ENCODE assay signal across 12 cellular contexts in the genomic region with DNA sequence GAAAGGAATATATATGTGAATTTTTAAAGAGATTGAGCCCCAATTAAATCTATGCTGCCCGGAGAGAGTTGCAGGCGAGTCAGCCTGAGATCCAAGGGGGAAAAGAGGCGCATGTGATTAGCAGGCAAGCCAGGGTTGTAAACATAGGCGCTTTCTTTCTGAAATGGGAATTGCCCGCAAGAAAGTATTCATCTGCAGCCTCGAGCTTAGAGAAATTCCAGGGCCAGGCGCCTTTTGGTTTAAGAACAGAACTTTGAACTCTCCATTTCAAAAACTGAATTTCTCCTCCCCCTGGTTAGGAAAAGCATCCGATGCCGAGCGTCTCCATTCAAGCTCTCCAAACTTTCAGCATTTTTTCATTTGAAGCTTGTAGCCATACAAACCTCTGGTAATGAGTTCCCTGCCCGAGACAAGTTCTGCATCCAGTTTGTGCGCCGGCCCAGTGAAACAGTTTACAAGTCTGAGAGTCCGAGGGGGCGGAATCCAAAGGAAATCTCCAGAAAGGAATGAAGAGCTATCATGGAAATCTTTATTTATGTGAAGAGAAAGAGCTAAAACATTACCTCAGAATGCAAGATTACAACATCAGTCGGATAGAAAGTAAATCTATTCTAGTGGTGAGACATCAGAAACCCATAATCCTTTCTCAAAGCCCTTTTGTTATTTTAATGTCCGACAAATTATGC.
DNase-seq lines count a peak whose midpoint lies in the region; TF ChIP-seq lines count a peak whose summit lies in the region.
"Had no signal": no experiment of that assay in that cellular context is flagged by ENCODE, and none has a peak within 500 bp of the region (broad histone marks: within the 10 kb centered on the region; RNA-seq: fewer than 3 reads in every experiment).

No MANE protein-coding gene starts in this region.

- peak overlapping the region; percentile 6 for H3K4me3 ChIP-seq in skeletal muscle cell (ENCODE audit: low read depth, low read length)

- H3K9me3 Mint-ChIP-seq in CD14-positive monocyte, result peaks cover 0 to 3% (median 0%) of the 10 kb centered on the region in 7 donors

- H3K27ac ChIP-seq in caudate nucleus (ENCODE audit: low read depth, low read length), result peak overlapping the region; percentile 60
- H3K27ac ChIP-seq: gastrocnemius medialis had no signal

- H3K27ac Mint-ChIP-seq in CD14-positive monocyte, result no peak overlapping the region

- DNase-seq in GM04504 (ENCODE audit: low read depth) (peak; percentile 38), caudate nucleus (lab: John Stamatoyannopoulos, UW) (peak in 25 of 61 donors; percentile 4 to 77 (median 33)), inferior parietal cortex (ENCODE audit: extremely low spot score) (peak; percentile 20), skeletal muscle cell (ENCODE audit: low read depth) (peak; percentile 5), SHP77 (lab: John Stamatoyannopoulos, UW) (no peak), HuH-7 (ENCODE audit: low spot score) (no peak), NOMO-1 treated with dmso at 0.1 percent for 144 hours (lab: John Stamatoyannopoulos, UW; ENCODE audit: unreplicated experiment) (no peak), CD14-positive monocyte (ENCODE audit: low spot score) (no peak)
- DNase-seq: activated naive CD4-positive, alpha-beta T cell treated with anti-CD3 and anti-CD28 coated beads, Interleukin-2, amount 50 U/mL, for 16 hours; DMS79; gastrocnemius medialis; PC-3 had no signal

- no peak for TF ChIP-seq CTCF in CD14-positive monocyte (IDR thresholded peaks at IDR 0.05)

- no peaks in the 10 kb centered on the region for H3K36me3 Mint-ChIP-seq in CD14-positive monocyte

- H3K4me1 Mint-ChIP-seq in CD14-positive monocyte, result no peaks in the 10 kb centered on the region

- peaks cover 18 to 29% (median 28%) of the 10 kb centered on the region in 3 donors for H3K27me3 Mint-ChIP-seq in CD14-positive monocyte (ENCODE audit: low read depth in 3 of 3)

- intact Hi-C loops in CD14-positive monocyte (cut with micrococcal nuclease), result no loop called here

- peak overlapping the region in 1 of 2 donors; percentile 26 for H3K4me3 Mint-ChIP-seq in CD14-positive monocyte

Comparison
In these comparisons a context has a peak if more than half of its experiments do, and no peak if none do; other contexts are left out.
1. DNase-seq: peak in GM04504 (single experiment), inferior parietal cortex (single experiment) and skeletal muscle cell (single experiment); none in SHP77 (0 of 2), HuH-7 (single experiment), NOMO-1 treated with dmso at 0.1 percent for 144 hours (single experiment) and CD14-positive monocyte (single experiment).